In genomic region chr12:6367065-6367968, GRCh38 we compare ENCODE assay signal across 8 cellular contexts. TPM values are rescaled to one million over a fixed set of nuclear protein-coding genes. Genes with fewer than 3 reads are reported as not detected.
DNase-seq lines count a peak whose midpoint lies in the region; ATAC-seq, FAIRE-seq and TF ChIP-seq lines count a peak whose summit lies in the region.

No MANE protein-coding gene starts in this region.

- no peak for TF ChIP-seq POLR2A in endothelial cell of umbilical vein (IDR thresholded peaks at IDR 0.05; ENCODE audit: low read depth, low read length)

- TF ChIP-seq CTCF in endothelial cell of umbilical vein (IDR thresholded peaks at IDR 0.05; ENCODE audit: extremely low read depth in 1 of 2, insufficient read depth in 1 of 2, low read depth in 1 of 2, low read length in 2 of 2): peak in 1 of 2 donors; percentile 49

- no peak overlapping the region for H3K4me2 ChIP-seq in endothelial cell of umbilical vein (ENCODE audit: insufficient read depth, low read length)

- CTCF ChIA-PET in endothelial cell of umbilical vein (lab: Charles Lee): interaction anchor here (0.7 to 4.5 kb wide), 12 partner anchors 10 to 146 kb away, joined by 3 to 46 read pairs (median 5); partner anchors contain the start of gene TNFRSF1A

- H2AFZ ChIP-seq in endothelial cell of umbilical vein (ENCODE audit: low read depth, low read length): no peak overlapping the region

- peaks cover 31% of the 10 kb centered on the region for H3K4me1 ChIP-seq in endothelial cell of umbilical vein (ENCODE audit: control insufficient read depth, extremely low read depth, insufficient read depth, low read length)

- no peaks in the 10 kb centered on the region for H3K36me3 ChIP-seq in SK-N-MC (ENCODE audit: insufficient read depth, low read length)
- no peaks in the 10 kb centered on the region for H3K36me3 ChIP-seq in endothelial cell of umbilical vein (ENCODE audit: control insufficient read depth in 2 of 2, extremely low read depth in 1 of 2, insufficient read depth in 2 of 2, low read length in 2 of 2)

- POLR2A ChIA-PET in endothelial cell of umbilical vein (lab: Charles Lee): interaction anchor here (1.0 kb wide), 1 partner anchor 31 kb away, joined by 13 read pairs; no protein-coding TSS in a partner anchor

- no peaks in the 10 kb centered on the region for H4K20me1 ChIP-seq in endothelial cell of umbilical vein (replicated peaks; ENCODE audit: control insufficient read depth, extremely low read depth, insufficient read depth, low read length)

- no peaks in the 10 kb centered on the region for H3K27me3 ChIP-seq in endothelial cell of umbilical vein (ENCODE audit: control insufficient read depth in 2 of 2, insufficient read depth in 2 of 2, low read length in 2 of 2)

- BruUV-seq in endothelial cell of umbilical vein (replicated peaks; lab: Mats Ljungman, UMichigan): TSS peak; percentile 59

- H3K9me1 ChIP-seq in endothelial cell of umbilical vein (replicated peaks; ENCODE audit: control insufficient read depth, extremely low read depth, insufficient read depth, low read length): no peaks in the 10 kb centered on the region

- intact Hi-C loops in endothelial cell of umbilical vein (cut with micrococcal nuclease): loop anchor here (1.0 kb wide), 1 partner anchor 31 kb away; no protein-coding TSS in a partner anchor

- H3K9me3 ChIP-seq in SK-N-MC (ENCODE audit: low read depth, low read length): no peaks in the 10 kb centered on the region
- no peaks in the 10 kb centered on the region for H3K9me3 ChIP-seq in endothelial cell of umbilical vein (replicated peaks; ENCODE audit: control insufficient read depth, insufficient read depth, low read length)

- H3K27ac ChIP-seq in SK-N-MC: no peak overlapping the region
- no peak overlapping the region for H3K27ac ChIP-seq in endothelial cell of umbilical vein (ENCODE audit: insufficient read depth, low read depth, low read length)

- DNase-seq in activated effector memory CD4-positive, alpha-beta T cell treated with Interleukin-2 at 50 U/mL for 16 hours: peak; percentile 13
- no peak for DNase-seq in activated effector memory CD4-positive, alpha-beta T cell treated with anti-CD3 and anti-CD28 coated beads, Interleukin-2, amount 50 U/mL, for 16 hours
- DNase-seq in SK-N-MC (ENCODE audit: low read depth, low spot score) (peak; percentile 14), endothelial cell of umbilical vein (ENCODE audit: low read depth, low spot score) (peak; percentile 67), HK-2 (ENCODE audit: unreplicated experiment) (no peak)
- peak; percentile 50 for DNase-seq in stimulated activated CD8-positive, alpha-beta memory T cell treated with anti-CD3 and anti-CD28 coated beads, Interleukin-4, amount 100 ng/mL, for 48 hours

- peak; percentile 66 for FAIRE-seq in endothelial cell of umbilical vein (lab: Jason Lieb, UNC)

- no peak overlapping the region for H3K4me3 ChIP-seq in SK-N-MC
- H3K4me3 ChIP-seq in endothelial cell of umbilical vein (replicated peaks in 1 of 3; ENCODE audit: insufficient read depth in 1 of 3, low read depth in 1 of 3, low read length in 3 of 3): no peak overlapping the region

- no peaks in the 10 kb centered on the region for H3K79me2 ChIP-seq in endothelial cell of umbilical vein (ENCODE audit: control insufficient read depth, insufficient read depth, low read length)

- dilution Hi-C loops in endothelial cell of umbilical vein (cut with MboI; ENCODE audit: extremely low pct_ligation_motif_present, low sequenced_read_pairs): no loop called here

- ATAC-seq in HG03103 (IDR thresholded peaks at IDR 0.05; ENCODE audit: low read depth, unreplicated experiment) (peak; percentile 55), HG03025 (IDR thresholded peaks at IDR 0.05; ENCODE audit: low FRiP score, unreplicated experiment) (no peak)

- H3K9ac ChIP-seq in SK-N-MC (ENCODE audit: insufficient read length) (no peak overlapping the region), endothelial cell of umbilical vein (replicated peaks; ENCODE audit: extremely low read depth, insufficient read depth, low read length) (no peak overlapping the region)

TF ChIP-seq in endothelial cell of umbilical vein, 7 proteins besides CTCF, POLR2A, EP300 and RAD21:
- TF ChIP-seq FOS (IDR thresholded peaks at IDR 0.05; ENCODE audit: borderline replicate concordance, insufficient read depth, low read length) (no peak), MAX (IDR thresholded peaks at IDR 0.05; ENCODE audit: insufficient read depth, insufficient read length) (peak; percentile 65)

RNA-seq across cellular contexts. Expression of gene SCNN1A, which starts 8.0 kb away (rescaled TPM):
- total RNA-seq in endothelial cell of umbilical vein: 0.18 TPM in 1 of 2 replicates, not detected in the other
- 0.12 and 0.14 TPM in 2 replicates for polyA plus RNA-seq in endothelial cell of umbilical vein
- polyA plus RNA-seq in endothelial cell of umbilical vein (2011; cell fraction: cytosol; rRNA removed): 0.03 TPM in 2 replicates
- 0.24 and 0.40 TPM in 2 replicates for polyA plus RNA-seq in endothelial cell of umbilical vein (2011; cell fraction: nucleus; rRNA removed)
- polyA plus RNA-seq in endothelial cell of umbilical vein (2012): 0.24 TPM in 1 of 2 replicates, not detected in the other
- polyA minus RNA-seq in endothelial cell of umbilical vein: not detected in 2 replicates
- polyA minus RNA-seq in endothelial cell of umbilical vein (2011; cell fraction: cytosol; rRNA and poly(A)+ RNA removed): 3.2 TPM
- polyA minus RNA-seq in endothelial cell of umbilical vein (2011; cell fraction: nucleus; rRNA and poly(A)+ RNA removed): not detected in 2 replicates

RNA-seq across cellular contexts. Expression of gene LTBR, which starts 16.6 kb away (rescaled TPM):
- total RNA-seq in endothelial cell of umbilical vein: 84.1 and 102 TPM in 2 replicates
- 70.7 and 82.2 TPM in 2 replicates for polyA plus RNA-seq in endothelial cell of umbilical vein
- 46.4 and 59.5 TPM in 2 replicates for polyA plus RNA-seq in endothelial cell of umbilical vein (2011; cell fraction: cytosol; rRNA removed)
- polyA plus RNA-seq in endothelial cell of umbilical vein (2011; cell fraction: nucleus; rRNA removed): 47.3 TPM in 2 replicates
- polyA plus RNA-seq in endothelial cell of umbilical vein (2012): 66.7 and 93.7 TPM in 2 replicates
- polyA minus RNA-seq in endothelial cell of umbilical vein: 15.6 and 26.2 TPM in 2 replicates
- polyA minus RNA-seq in endothelial cell of umbilical vein (2011; cell fraction: cytosol; rRNA and poly(A)+ RNA removed): 33.2 TPM
- 17.9 and 21.2 TPM in 2 replicates for polyA minus RNA-seq in endothelial cell of umbilical vein (2011; cell fraction: nucleus; rRNA and poly(A)+ RNA removed)

RNA-seq across cellular contexts. Expression of gene TNFRSF1A, which starts 25.4 kb away (rescaled TPM):
- total RNA-seq in endothelial cell of umbilical vein: 84.0 and 98.2 TPM in 2 replicates
- polyA plus RNA-seq in endothelial cell of umbilical vein: 86.5 and 92.9 TPM in 2 replicates
- 83.7 and 84.0 TPM in 2 replicates for polyA plus RNA-seq in endothelial cell of umbilical vein (2011; cell fraction: cytosol; rRNA removed)
- polyA plus RNA-seq in endothelial cell of umbilical vein (2011; cell fraction: nucleus; rRNA removed): 63.0 and 68.9 TPM in 2 replicates
- 101 and 108 TPM in 2 replicates for polyA plus RNA-seq in endothelial cell of umbilical vein (2012)
- 91.7 and 97.9 TPM in 2 replicates for polyA minus RNA-seq in endothelial cell of umbilical vein
- 65.3 TPM for polyA minus RNA-seq in endothelial cell of umbilical vein (2011; cell fraction: cytosol; rRNA and poly(A)+ RNA removed)
- 58.5 and 60.2 TPM in 2 replicates for polyA minus RNA-seq in endothelial cell of umbilical vein (2011; cell fraction: nucleus; rRNA and poly(A)+ RNA removed)

RNA-seq across cellular contexts. Expression of gene PLEKHG6, which starts 56.8 kb away (rescaled TPM):
- 0.48 TPM in 1 of 2 replicates, not detected in the other for total RNA-seq in endothelial cell of umbilical vein
- polyA plus RNA-seq in endothelial cell of umbilical vein: 0.11 and 0.12 TPM in 2 replicates
- 0.09 and 0.79 TPM in 2 replicates for polyA plus RNA-seq in endothelial cell of umbilical vein (2011; cell fraction: cytosol; rRNA removed)
- 0.04 TPM in 1 of 2 replicates, not detected in the other for polyA plus RNA-seq in endothelial cell of umbilical vein (2011; cell fraction: nucleus; rRNA removed)
- 0.14 and 0.50 TPM in 2 replicates for polyA plus RNA-seq in endothelial cell of umbilical vein (2012)
- not detected in 2 replicates for polyA minus RNA-seq in endothelial cell of umbilical vein
- polyA minus RNA-seq in endothelial cell of umbilical vein (2011; cell fraction: cytosol; rRNA and poly(A)+ RNA removed): not detected
- not detected in 2 replicates for polyA minus RNA-seq in endothelial cell of umbilical vein (2011; cell fraction: nucleus; rRNA and poly(A)+ RNA removed)

Comparison
In these comparisons a context has a peak if more than half of its experiments do, and no peak if none do; other contexts are left out.
1. DNase-seq: peak in activated effector memory CD4-positive, alpha-beta T cell treated with Interleukin-2 at 50 U/mL for 16 hours (single experiment), SK-N-MC (single experiment), endothelial cell of umbilical vein (single experiment) and stimulated activated CD8-positive, alpha-beta memory T cell treated with anti-CD3 and anti-CD28 coated beads, Interleukin-4, amount 100 ng/mL, for 48 hours (single experiment); none in activated effector memory CD4-positive, alpha-beta T cell treated with anti-CD3 and anti-CD28 coated beads, Interleukin-2, amount 50 U/mL, for 16 hours (single experiment) and HK-2 (single experiment).